In genomic region chr4:48342559-48342878, GRCh38 we compare ENCODE assay signal across 8 cellular contexts. TPM values are rescaled to one million over a fixed set of nuclear protein-coding genes. Genes with fewer than 3 reads are reported as not detected.
A peak's percentile ranks its signal among the peaks of the same experiment; 100 is the strongest.
DNase-seq lines count a peak whose midpoint lies in the region; ATAC-seq lines count a peak whose summit lies in the region.

No MANE protein-coding gene starts in this region.

- peak overlapping the region; percentile 71 for H3K4me3 ChIP-seq in iPS-11a (ENCODE audit: low read depth, low read length)

- H3K9me3 Mint-ChIP-seq in activated T-cell treated with anti-CD3 and anti-CD28 coated beads, Interleukin-2, amount 50 U/mL, for 72 hours = no peaks in the 10 kb centered on the region
- no peaks in the 10 kb centered on the region for H3K9me3 Mint-ChIP-seq in stimulated activated naive CD8-positive, alpha-beta T cell treated with anti-CD3 and anti-CD28 coated beads, Interleukin-15, Interleukin-2, amounts not matched to agents 100 ng/mL and 50 ng/mL, for 24 hours

- peak overlapping the region; percentile 81 to 96 for H3K4me3 Mint-ChIP-seq in activated T-cell treated with anti-CD3 and anti-CD28 coated beads, Interleukin-2, amount 50 U/mL, for 72 hours
- peak overlapping the region; percentile 94 for H3K4me3 Mint-ChIP-seq in stimulated activated naive CD8-positive, alpha-beta T cell treated with anti-CD3 and anti-CD28 coated beads, Interleukin-15, Interleukin-2, amounts not matched to agents 100 ng/mL and 50 ng/mL, for 24 hours

- no peak for ATAC-seq in activated T-cell treated with anti-CD3 and anti-CD28 coated beads, Interleukin-2, amount 50 U/mL, for 72 hours (replicated peaks in 1 of 2)
- no peak for ATAC-seq in GM21786 (IDR thresholded peaks at IDR 0.05; ENCODE audit: unreplicated experiment)

- peaks cover 2% of the 10 kb centered on the region in 2 donors for H3K36me3 Mint-ChIP-seq in activated T-cell treated with anti-CD3 and anti-CD28 coated beads, Interleukin-2, amount 50 U/mL, for 72 hours (ENCODE audit: insufficient read depth in 2 of 2)
- H3K36me3 Mint-ChIP-seq in stimulated activated naive CD8-positive, alpha-beta T cell treated with anti-CD3 and anti-CD28 coated beads, Interleukin-15, Interleukin-2, amounts not matched to agents 100 ng/mL and 50 ng/mL, for 24 hours (ENCODE audit: low read depth) = peaks cover 7% of the 10 kb centered on the region

- peak; percentile 6 for DNase-seq in stimulated activated CD4-positive, alpha-beta T cell treated with anti-CD3 and anti-CD28 coated beads, Interleukin-12 subunit alpha, Interleukin-12 subunit beta, amount 100 ng/mL, for 4 hours
- DNase-seq in stimulated activated CD4-positive, alpha-beta T cell treated with anti-CD3 and anti-CD28 coated beads, Interleukin-1b, Interleukin-23, amount 100 ng/mL, for 48 hours = no peak
- peak; percentile 19 to 46 for DNase-seq in activated T-cell treated with anti-CD3 and anti-CD28 coated beads, Interleukin-2, amount 50 U/mL, for 72 hours
- DNase-seq in HuH-7 (ENCODE audit: low spot score) = no peak
- DNase-seq in UCSD-AML1 (lab: John Stamatoyannopoulos, UW; ENCODE audit: unreplicated experiment) = no peak

- peaks cover 69% of the 10 kb centered on the region for H3K4me1 Mint-ChIP-seq in activated T-cell treated with anti-CD3 and anti-CD28 coated beads, Interleukin-2, amount 50 U/mL, for 72 hours (ENCODE audit: low read depth)
- H3K4me1 Mint-ChIP-seq in stimulated activated naive CD8-positive, alpha-beta T cell treated with anti-CD3 and anti-CD28 coated beads, Interleukin-15, Interleukin-2, amounts not matched to agents 100 ng/mL and 50 ng/mL, for 24 hours (ENCODE audit: low read depth) = peaks cover 64% of the 10 kb centered on the region

- peak overlapping the region; percentile 91 for H3K27ac Mint-ChIP-seq in activated T-cell treated with anti-CD3 and anti-CD28 coated beads, Interleukin-2, amount 50 U/mL, for 72 hours
- H3K27ac Mint-ChIP-seq in stimulated activated naive CD8-positive, alpha-beta T cell treated with anti-CD3 and anti-CD28 coated beads, Interleukin-15, Interleukin-2, amounts not matched to agents 100 ng/mL and 50 ng/mL, for 24 hours = peak overlapping the region; percentile 79

- H3K27me3 Mint-ChIP-seq in activated T-cell treated with anti-CD3 and anti-CD28 coated beads, Interleukin-2, amount 50 U/mL, for 72 hours (ENCODE audit: low read depth) = no peaks in the 10 kb centered on the region
- H3K27me3 Mint-ChIP-seq in stimulated activated naive CD8-positive, alpha-beta T cell treated with anti-CD3 and anti-CD28 coated beads, Interleukin-15, Interleukin-2, amounts not matched to agents 100 ng/mL and 50 ng/mL, for 24 hours = no peaks in the 10 kb centered on the region

RNA-seq across cellular contexts. Expression of gene SLAIN2, which starts 1.2 kb away (rescaled TPM):
- 10 to 100 TPM; 43.4 to 58.0 TPM for total RNA-seq in activated T-cell treated with anti-CD3 and anti-CD28 coated beads, Interleukin-2, amount 50 U/mL, for 72 hours

Comparison
In these comparisons a context has a peak if more than half of its experiments do, and no peak if none do; other contexts are left out.
1. DNase-seq: peak in stimulated activated CD4-positive, alpha-beta T cell treated with anti-CD3 and anti-CD28 coated beads, Interleukin-12 subunit alpha, Interleukin-12 subunit beta, amount 100 ng/mL, for 4 hours (single experiment) and activated T-cell treated with anti-CD3 and anti-CD28 coated beads, Interleukin-2, amount 50 U/mL, for 72 hours (2 of 2); none in stimulated activated CD4-positive, alpha-beta T cell treated with anti-CD3 and anti-CD28 coated beads, Interleukin-1b, Interleukin-23, amount 100 ng/mL, for 48 hours (single experiment), HuH-7 (single experiment) and UCSD-AML1 (single experiment).